26 cellular contexts compared by ENCODE assay signal in genomic region chr16:13229039-13229438, GRCh38.
DNase-seq lines count a peak whose midpoint lies in the region; ATAC-seq and TF ChIP-seq lines count a peak whose summit lies in the region.
"Had no signal": no experiment of that assay in that cellular context is flagged by ENCODE, and none has a peak within 500 bp of the region (broad histone marks: within the 10 kb centered on the region; RNA-seq: fewer than 3 reads in every experiment).

No MANE protein-coding gene starts in this region.

- DNase-seq in WTC11 (ENCODE audit: low spot score) (no peak), left lobe of liver (ENCODE audit: low spot score) (no peak), right lobe of liver (no peak), mesendoderm (no peak), hypothalamus (lab: John Stamatoyannopoulos, UW) (no peak)
- no peak for DNase-seq in naive thymus-derived CD4-positive, alpha-beta T cell
- DNase-seq: 8988T; ACHN; BE2C; C1 segment of cervical spinal cord; CD4-positive, alpha-beta memory T cell; CD4-positive, CD25-positive, alpha-beta regulatory T cell; CD8-positive, alpha-beta memory T cell; COR-L47; DMS 273 treated with DMSO at 0.1 percent for 48 hours; DMS153; DMS53; DMS79; DND-41; EL; GDM1 had no signal

- peak overlapping the region; percentile 29 for H2AK5ac ChIP-seq in mesendoderm (ENCODE audit: low read length)

- H3K9me3 Mint-ChIP-seq in WTC11 = peaks cover 22% of the 10 kb centered on the region
- peaks cover 0 to 24% (median 7%) of the 10 kb centered on the region in 11 donors for H3K9me3 Mint-ChIP-seq in naive thymus-derived CD4-positive, alpha-beta T cell

- 59% methylated on average over 6 of the region's 6 CpGs for WGBS in right lobe of liver (ENCODE audit: insufficient coverage, low coverage, low lambda C conversion rate, missing lambda C conversion rate)
- no CpG with 5 or more reads among the region's 6 CpGs for WGBS in mesendoderm (ENCODE audit: extremely low coverage, insufficient coverage, low lambda C conversion rate)

- peak overlapping the region; percentile 2 for H3K18ac ChIP-seq in mesendoderm (ENCODE audit: low read length)

- H2BK15ac ChIP-seq in mesendoderm (replicated peaks; ENCODE audit: low read depth) = no peak overlapping the region

- H4K8ac ChIP-seq in mesendoderm (ENCODE audit: low read depth, low read length) = no peak overlapping the region

- peak overlapping the region; percentile 47 for H2BK120ac ChIP-seq in mesendoderm (ENCODE audit: low read depth, low read length)

- H3K4me3 Mint-ChIP-seq in WTC11 = no peak overlapping the region
- no peak overlapping the region for H3K4me3 Mint-ChIP-seq in naive thymus-derived CD4-positive, alpha-beta T cell
- H3K4me3 Mint-ChIP-seq: CD14-positive monocyte; CD4-positive, alpha-beta memory T cell; CD4-positive, CD25-positive, alpha-beta regulatory T cell; CD8-positive, alpha-beta memory T cell had no signal

- no peak overlapping the region for H3K27ac ChIP-seq in right lobe of liver
- no peak overlapping the region for H3K27ac ChIP-seq in mesendoderm (ENCODE audit: low read depth, low read length)
- H3K27ac ChIP-seq in naive thymus-derived CD4-positive, alpha-beta T cell (ENCODE audit: low read depth, low read length) = no peak overlapping the region
- H3K27ac ChIP-seq: BLaER1 had no signal

- TF ChIP-seq CTCF in WTC11 (IDR thresholded peaks at IDR 0.05) = no peak
- no peak for TF ChIP-seq CTCF in right lobe of liver (IDR thresholded peaks at IDR 0.05)

- CTCF ChIA-PET in WTC11 (lab: Charles Lee) = no interaction called here
- CTCF ChIA-PET in naive thymus-derived CD4-positive, alpha-beta T cell (lab: Charles Lee) = no interaction called here

- H3K23ac ChIP-seq in mesendoderm (ENCODE audit: low read length) = no peak overlapping the region

- no peaks in the 10 kb centered on the region; the same call in 1 of the 2 replicates for H3K27me3 Mint-ChIP-seq in WTC11 (ENCODE audit: low read depth)
- H3K27me3 Mint-ChIP-seq in naive thymus-derived CD4-positive, alpha-beta T cell = peaks cover 0 to 18% (median 7%) of the 10 kb centered on the region in 5 donors
- H3K27me3 Mint-ChIP-seq: CD4-positive, alpha-beta memory T cell; CD4-positive, CD25-positive, alpha-beta regulatory T cell had no signal

- H3K4me3 ChIP-seq in right lobe of liver = no peak overlapping the region
- H3K4me3 ChIP-seq in mesendoderm (ENCODE audit: low read length) = no peak overlapping the region
- H3K4me3 ChIP-seq in naive thymus-derived CD4-positive, alpha-beta T cell (ENCODE audit: low read length) = no peak overlapping the region
- H3K4me3 ChIP-seq: BLaER1, GM12878 had no signal

- H2BK5ac ChIP-seq in mesendoderm (ENCODE audit: low read length) = no peak overlapping the region

- no peak for TF ChIP-seq POLR2A in right lobe of liver (IDR thresholded peaks at IDR 0.05)

- H3K79me1 ChIP-seq in mesendoderm (ENCODE audit: low read length) = no peaks in the 10 kb centered on the region

- peak overlapping the region; percentile 58 for H3K4ac ChIP-seq in mesendoderm (ENCODE audit: low read depth, low read length)

- no peaks in the 10 kb centered on the region for H3K9me3 ChIP-seq in right lobe of liver
- no peaks in the 10 kb centered on the region for H3K9me3 ChIP-seq in naive thymus-derived CD4-positive, alpha-beta T cell (ENCODE audit: control insufficient read depth in 2 of 3, low read length in 3 of 3)
- H3K9me3 ChIP-seq: BE2C, BLaER1 had no signal

- no peaks in the 10 kb centered on the region for H3K36me3 ChIP-seq in right lobe of liver
- no peaks in the 10 kb centered on the region for H3K36me3 ChIP-seq in mesendoderm (ENCODE audit: control insufficient read depth, insufficient read depth, low read length)
- H3K36me3 ChIP-seq in naive thymus-derived CD4-positive, alpha-beta T cell (ENCODE audit: control insufficient read depth in 2 of 3, insufficient read depth in 3 of 3, low read length in 3 of 3) = no peaks in the 10 kb centered on the region
- H3K36me3 ChIP-seq: BE2C, BLaER1 had no signal

- H3K4me1 ChIP-seq in right lobe of liver = no peaks in the 10 kb centered on the region
- H3K4me1 ChIP-seq in mesendoderm (ENCODE audit: control insufficient read depth, low read depth, low read length) = peaks cover 8% of the 10 kb centered on the region
- no peaks in the 10 kb centered on the region for H3K4me1 ChIP-seq in naive thymus-derived CD4-positive, alpha-beta T cell (ENCODE audit: control insufficient read depth in 2 of 2, insufficient read depth in 2 of 2, low read length in 2 of 2)
- H3K4me1 ChIP-seq: BE2C, BLaER1 had no signal

- H3K36me3 Mint-ChIP-seq in WTC11 = peaks cover 16% of the 10 kb centered on the region
- H3K36me3 Mint-ChIP-seq in naive thymus-derived CD4-positive, alpha-beta T cell = peaks cover 0 to 13% (median 0%) of the 10 kb centered on the region in 5 donors
- H3K36me3 Mint-ChIP-seq: CD14-positive monocyte; CD4-positive, alpha-beta memory T cell; CD4-positive, CD25-positive, alpha-beta regulatory T cell; CD8-positive, alpha-beta memory T cell had no signal

- intact Hi-C loops in right lobe of liver (cut with DNase I) = no loop called here
- intact Hi-C loops in naive thymus-derived CD4-positive, alpha-beta T cell (cut with micrococcal nuclease) = no loop called here

- peak overlapping the region; percentile 17 for H3K56ac ChIP-seq in mesendoderm (ENCODE audit: low read length)

- no peaks in the 10 kb centered on the region for H3K79me2 ChIP-seq in mesendoderm (ENCODE audit: control insufficient read depth, insufficient read depth, low read length)

- H3K27me3 ChIP-seq in right lobe of liver = no peaks in the 10 kb centered on the region
- H3K27me3 ChIP-seq in mesendoderm (ENCODE audit: insufficient read depth, low read length, poor library complexity) = no peaks in the 10 kb centered on the region
- H3K27me3 ChIP-seq in naive thymus-derived CD4-positive, alpha-beta T cell (ENCODE audit: control insufficient read depth in 2 of 2, insufficient read depth in 2 of 2, low read length in 2 of 2) = no peaks in the 10 kb centered on the region
- H3K27me3 ChIP-seq: BE2C, BLaER1 had no signal

- POLR2A ChIA-PET in WTC11 (lab: Charles Lee) = no interaction called here
- POLR2A ChIA-PET in naive thymus-derived CD4-positive, alpha-beta T cell (lab: Charles Lee) = no interaction called here

- H3K4me2 ChIP-seq in mesendoderm (ENCODE audit: low read length) = no peak overlapping the region
- H3K4me2 ChIP-seq: BLaER1 had no signal

- no peak overlapping the region for H3K9ac ChIP-seq in mesendoderm (ENCODE audit: low read length)
- H3K9ac ChIP-seq: BLaER1 had no signal

- H4K5ac ChIP-seq in mesendoderm (ENCODE audit: low read length) = no peak overlapping the region

- ATAC-seq in WTC11 (no peak), left lobe of liver (peak; percentile 87), right lobe of liver (peak; percentile 31 to 69 (median 52)), HG03432 (IDR thresholded peaks at IDR 0.05; ENCODE audit: unreplicated experiment) (no peak), GM21723 (IDR thresholded peaks at IDR 0.05; ENCODE audit: unreplicated experiment) (no peak)
- no peak for ATAC-seq in naive thymus-derived CD4-positive, alpha-beta T cell
- ATAC-seq: GM12878 had no signal

- peak overlapping the region; percentile 40; the same call in 1 of the 2 replicates for H3K27ac Mint-ChIP-seq in WTC11
- no peak overlapping the region for H3K27ac Mint-ChIP-seq in naive thymus-derived CD4-positive, alpha-beta T cell
- H3K27ac Mint-ChIP-seq: CD14-positive monocyte; CD4-positive, alpha-beta memory T cell; CD4-positive, CD25-positive, alpha-beta regulatory T cell had no signal

- peaks cover 45% of the 10 kb centered on the region for H3K4me1 Mint-ChIP-seq in WTC11
- no peaks in the 10 kb centered on the region for H3K4me1 Mint-ChIP-seq in naive thymus-derived CD4-positive, alpha-beta T cell
- H3K4me1 Mint-ChIP-seq: CD14-positive monocyte; CD4-positive, alpha-beta memory T cell; CD4-positive, CD25-positive, alpha-beta regulatory T cell; CD8-positive, alpha-beta memory T cell had no signal

TF ChIP-seq in WTC11, 78 proteins besides CTCF, POLR2A, EP300 and RAD21:
- TF ChIP-seq OVOL2 (CRISPR knock-in tag; IDR thresholded peaks at IDR 0.05; ENCODE audit: borderline replicate concordance) = no peak

Comparison
In these comparisons a context has a peak if more than half of its experiments do, and no peak if none do; other contexts are left out.
1. ATAC-seq: peak in left lobe of liver (single experiment) and right lobe of liver (4 of 4); none in WTC11 (single experiment), HG03432 (single experiment), GM21723 (single experiment) and naive thymus-derived CD4-positive, alpha-beta T cell (single experiment).